In the genomic region with DNA sequence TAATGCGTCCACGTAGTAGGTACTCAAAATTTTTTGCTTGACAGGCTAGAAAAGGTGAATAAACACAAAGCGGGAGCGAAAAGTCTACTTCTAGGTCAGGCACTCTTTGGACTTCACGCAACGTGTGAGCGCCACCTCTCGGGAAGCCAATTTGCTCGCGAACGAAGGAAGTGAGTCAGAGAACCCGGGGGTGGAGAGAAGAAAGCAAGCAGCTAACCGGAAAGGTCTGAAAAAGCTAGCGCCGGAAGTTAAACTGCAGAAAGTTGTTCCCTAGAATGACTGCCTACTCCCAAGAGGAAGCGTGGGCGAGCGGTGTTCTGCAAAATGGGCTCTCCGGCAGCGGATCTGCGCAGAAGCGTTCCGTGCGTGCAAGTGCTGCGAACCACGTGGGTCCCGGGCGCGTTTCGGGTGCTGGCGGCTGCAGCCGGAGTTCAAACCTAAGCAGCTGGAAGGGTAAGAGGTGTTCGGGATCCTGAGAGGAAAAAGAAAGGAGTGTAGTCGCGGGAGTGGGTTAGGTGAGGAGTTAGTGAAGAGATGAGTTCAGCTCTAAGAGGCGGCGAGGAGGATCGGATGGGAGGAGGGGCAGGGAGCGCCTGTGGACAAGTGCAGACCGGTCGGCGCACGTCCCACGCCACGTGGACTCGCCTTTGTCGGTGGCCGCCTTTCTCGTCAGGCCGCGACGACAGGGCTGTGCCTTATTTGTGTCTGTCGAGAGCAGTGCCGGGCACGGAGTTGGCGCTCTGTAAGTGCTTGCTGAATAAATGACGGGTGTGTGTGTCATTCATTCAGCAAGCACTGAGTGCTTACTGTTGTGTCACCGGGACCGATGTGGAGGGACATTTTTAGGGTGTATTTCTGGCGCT, we compare ENCODE assay signal across 1 cellular context.
TF ChIP-seq lines count a peak whose summit lies in the region.

Gene NME1, plus strand, starts transcription at position 350 of the 863 bp plus-strand sequence. CDS start 2,096 bp downstream, outside the sequence.

TF ChIP-seq in K562, 482 proteins besides CTCF, POLR2A, EP300 and RAD21 (continued from another document and continues in another):
- TF ChIP-seq ZNF592 (IDR thresholded peaks at IDR 0.05) (no peak), RHOXF2B (CRISPR knock-in tag; conservative IDR thresholded peaks at IDR 0.05) (no peak; the same call in 1 of the 2 replicates), NR2F6 (CRISPR knock-in tag; IDR thresholded peaks at IDR 0.05) (no peak), NBN (IDR thresholded peaks at IDR 0.05; ENCODE audit: low read depth) (peak; percentile 98), DPF2 (IDR thresholded peaks at IDR 0.05) (peak; percentile 71; the same call in 1 of the 2 replicates), CCAR2 (IDR thresholded peaks at IDR 0.05; ENCODE audit: low read depth, low read length) (0 out of 2 replicates have a peak, but pooled peaks have one; percentile 75), FOXJ3 (CRISPR knock-in tag; IDR thresholded peaks at IDR 0.05) (no peak), BDP1 (IDR thresholded peaks at IDR 0.05; ENCODE audit: insufficient read depth, insufficient read length) (no peak), NR1H2 (CRISPR knock-in tag; IDR thresholded peaks at IDR 0.05) (peak; percentile 96; the same call in 1 of the 2 replicates), DMBX1 (CRISPR knock-in tag; IDR thresholded peaks at IDR 0.05; ENCODE audit: borderline replicate concordance) (no peak), FUS (optimal IDR thresholded peaks at IDR 0.05; ENCODE audit: low read depth, low read length) (no peak), ZNF165 (CRISPR knock-in tag; IDR thresholded peaks at IDR 0.05; ENCODE audit: borderline replicate concordance) (no peak), TAF9B (IDR thresholded peaks at IDR 0.05; ENCODE audit: partially characterized antibody) (peak; percentile 98), SMARCA5 (IDR thresholded peaks at IDR 0.05) (peak; percentile 14; the same call in 1 of the 2 replicates), FOXM1 (IDR thresholded peaks at IDR 0.05; ENCODE audit: low read depth) (peak; percentile 43; the same call in 1 of the 2 replicates), FOXM1 (CRISPR knock-in tag; IDR thresholded peaks at IDR 0.05; ENCODE audit: low read depth) (peak; percentile 94; the same call in 1 of the 2 replicates), MTA1 (IDR thresholded peaks at IDR 0.05; ENCODE audit: borderline replicate concordance) (peak; percentile 84), ZNF584 (CRISPR knock-in tag; IDR thresholded peaks at IDR 0.05; ENCODE audit: low read depth) (peak; percentile 87), ZNF766 (CRISPR knock-in tag; conservative IDR thresholded peaks at IDR 0.05) (peak; percentile 84; the same call in 1 of the 2 replicates), ZNF507 (tag; conservative IDR thresholded peaks at IDR 0.05) (no peak), NFXL1 (CRISPR knock-in tag; IDR thresholded peaks at IDR 0.05) (no peak), TRIM25 (IDR thresholded peaks at IDR 0.05; ENCODE audit: borderline replicate concordance) (peak; percentile 94; the same call in 1 of the 2 replicates), TOE1 (IDR thresholded peaks at IDR 0.05; ENCODE audit: borderline replicate concordance) (peak; percentile 95), TOE1 (CRISPR knock-in tag; IDR thresholded peaks at IDR 0.05; ENCODE audit: borderline replicate concordance, low read depth) (peak; percentile 94), ZNF354B (CRISPR knock-in tag; IDR thresholded peaks at IDR 0.05) (no peak), POLR2AphosphoS5 (IDR thresholded peaks at IDR 0.05; ENCODE audit: control insufficient read depth, insufficient read depth, low read depth, low read length) (peak; percentile 87), CREB3L1 (IDR thresholded peaks at IDR 0.05; ENCODE audit: borderline replicate concordance, low read depth) (peak; percentile 96), PCBP2 (IDR thresholded peaks at IDR 0.05; ENCODE audit: low read depth, low read length, poor library complexity, severe bottlenecking) (no peak), TEAD4 (IDR thresholded peaks at IDR 0.05; ENCODE audit: low read length) (peak; percentile 55; the same call in 1 of the 2 replicates), TEAD4 (CRISPR knock-in tag; IDR thresholded peaks at IDR 0.05; ENCODE audit: borderline replicate concordance) (peak; percentile 89), ZZZ3 (IDR thresholded peaks at IDR 0.05) (peak; percentile 73), ZFP36 (IDR thresholded peaks at IDR 0.05; ENCODE audit: low read depth, low read length, partially characterized antibody) (peak; percentile 24), SOX6 (IDR thresholded peaks at IDR 0.05) (peak; percentile 78; the same call in 1 of the 2 replicates), NCOR1 (IDR thresholded peaks at IDR 0.05) (peak; percentile 65; the same call in 1 of the 2 replicates), ZNF174 (CRISPR knock-in tag; IDR thresholded peaks at IDR 0.05) (no peak), SRSF9 (IDR thresholded peaks at IDR 0.05; ENCODE audit: borderline replicate concordance, low read depth, low read length) (no peak), ZNF217 (CRISPR knock-in tag; IDR thresholded peaks at IDR 0.05) (no peak), RBM15 (IDR thresholded peaks at IDR 0.05; ENCODE audit: insufficient read depth, low read length) (no peak), SREBF2 (CRISPR knock-in tag; IDR thresholded peaks at IDR 0.05) (peak; percentile 97; the same call in 1 of the 2 replicates), JUND (IDR thresholded peaks at IDR 0.05; ENCODE audit: borderline replicate concordance, low read depth, low read length) (peak; percentile 94), JUND (tag; IDR thresholded peaks at IDR 0.05; ENCODE audit: borderline replicate concordance, low read depth, low read length) (peak; percentile 86), ZNF224 (CRISPR knock-in tag; IDR thresholded peaks at IDR 0.05) (0 out of 2 replicates have a peak, but pooled peaks have one; percentile 83), KLF1 (tag; IDR thresholded peaks at IDR 0.05) (peak; percentile 77), ZNF436 (CRISPR knock-in tag; IDR thresholded peaks at IDR 0.05) (no peak), MLLT1 (IDR thresholded peaks at IDR 0.05) (peak; percentile 87 to 88), CSDE1 (IDR thresholded peaks at IDR 0.05) (no peak), ZBTB8A (IDR thresholded peaks at IDR 0.05; ENCODE audit: partially characterized antibody) (no peak), KDM2B (CRISPR knock-in tag; IDR thresholded peaks at IDR 0.05) (peak; percentile 88; the same call in 1 of the 2 replicates), RCOR1 (IDR thresholded peaks at IDR 0.05; ENCODE audit: borderline replicate concordance in 1 of 2, low read depth in 2 of 2, low read length in 2 of 2) (peak; percentile 54 to 84; a peak in 3 of 4 replicates), ZNF79 (CRISPR knock-in tag; IDR thresholded peaks at IDR 0.05; ENCODE audit: low read depth) (no peak), SIN3B (IDR thresholded peaks at IDR 0.05; ENCODE audit: low read depth) (peak; percentile 82), YBX1 (IDR thresholded peaks at IDR 0.05) (no peak), ARID3A (IDR thresholded peaks at IDR 0.05; ENCODE audit: borderline replicate concordance, low read depth, low read length) (peak; percentile 64)
- TF ChIP-seq, protein P1, sequence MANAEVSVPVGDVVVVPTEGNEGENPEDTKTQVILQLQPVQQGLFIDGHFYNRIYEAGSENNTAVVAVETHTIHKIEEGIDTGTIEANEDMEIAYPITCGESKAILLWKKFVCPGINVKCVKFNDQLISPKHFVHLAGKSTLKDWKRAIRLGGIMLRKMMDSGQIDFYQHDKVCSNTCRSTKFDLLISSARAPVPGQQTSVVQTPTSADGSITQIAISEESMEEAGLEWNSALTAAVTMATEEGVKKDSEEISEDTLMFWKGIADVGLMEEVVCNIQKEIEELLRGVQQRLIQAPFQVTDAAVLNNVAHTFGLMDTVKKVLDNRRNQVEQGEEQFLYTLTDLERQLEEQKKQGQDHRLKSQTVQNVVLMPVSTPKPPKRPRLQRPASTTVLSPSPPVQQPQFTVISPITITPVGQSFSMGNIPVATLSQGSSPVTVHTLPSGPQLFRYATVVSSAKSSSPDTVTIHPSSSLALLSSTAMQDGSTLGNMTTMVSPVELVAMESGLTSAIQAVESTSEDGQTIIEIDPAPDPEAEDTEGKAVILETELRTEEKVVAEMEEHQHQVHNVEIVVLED (CRISPR knock-in tag; IDR thresholded peaks at IDR 0.05) = peak; percentile 70
- TF ChIP-seq, protein P2, sequence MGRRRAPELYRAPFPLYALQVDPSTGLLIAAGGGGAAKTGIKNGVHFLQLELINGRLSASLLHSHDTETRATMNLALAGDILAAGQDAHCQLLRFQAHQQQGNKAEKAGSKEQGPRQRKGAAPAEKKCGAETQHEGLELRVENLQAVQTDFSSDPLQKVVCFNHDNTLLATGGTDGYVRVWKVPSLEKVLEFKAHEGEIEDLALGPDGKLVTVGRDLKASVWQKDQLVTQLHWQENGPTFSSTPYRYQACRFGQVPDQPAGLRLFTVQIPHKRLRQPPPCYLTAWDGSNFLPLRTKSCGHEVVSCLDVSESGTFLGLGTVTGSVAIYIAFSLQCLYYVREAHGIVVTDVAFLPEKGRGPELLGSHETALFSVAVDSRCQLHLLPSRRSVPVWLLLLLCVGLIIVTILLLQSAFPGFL (CRISPR knock-in tag; IDR thresholded peaks at IDR 0.05) = peak; percentile 68; the same call in 1 of the 2 replicates
